Comparison of ENCODE assay signal across 11 cellular contexts in genomic region chr20:62088258-62089127, GRCh38. TPM values are rescaled to one million over a fixed set of nuclear protein-coding genes. Genes with fewer than 3 reads are reported as not detected.
DNase-seq lines count a peak whose midpoint lies in the region; TF ChIP-seq lines count a peak whose summit lies in the region.
"Had no signal": no experiment of that assay in that cellular context is flagged by ENCODE, and none has a peak within 500 bp of the region (broad histone marks: within the 10 kb centered on the region; RNA-seq: fewer than 3 reads in every experiment).

No MANE protein-coding gene starts in this region.

- DNase-seq in SIG-M5 treated with dmso at 0.1 percent for 504 hours (lab: John Stamatoyannopoulos, UW; ENCODE audit: unreplicated experiment) (peak; percentile 83), SIG-M5 (lab: John Stamatoyannopoulos, UW) (no peak), PC-9 (peak; percentile 62 to 94), epithelial cell of proximal tubule (ENCODE audit: low read depth) (peak; percentile 50), retinal pigment epithelial cell (ENCODE audit: low read depth) (peak; percentile 41), activated gamma-delta T cell (lab: John Stamatoyannopoulos, UW) (no peak), ureter (ENCODE audit: low spot score) (no peak), NCI-H1436 (lab: John Stamatoyannopoulos, UW) (no peak)
- DNase-seq: left cardiac atrium; stimulated activated CD4-positive, alpha-beta T cell treated with anti-CD3 and anti-CD28 coated beads, Interleukin-1b, Interleukin-23, amount 100 ng/mL, for 48 hours had no signal

- H3K36me3 ChIP-seq in PC-9 (ENCODE audit: low read depth): no peaks in the 10 kb centered on the region

- H3K9me2 ChIP-seq in PC-9 (ENCODE audit: insufficient read depth): no peaks in the 10 kb centered on the region

- H3F3A ChIP-seq in PC-9 (ENCODE audit: insufficient read depth, low read depth): peaks cover 4% of the 10 kb centered on the region; the same call in 1 of the 2 replicates

- POLR2A ChIA-PET in PC-9 (lab: Charles Lee; ENCODE audit: unreplicated experiment): interaction anchor here (0.6 kb wide), 1 partner anchor 23 kb away, joined by 10 read pairs; the partner anchor contains the start of gene TAF4

- H3K27me3 ChIP-seq in PC-9 (ENCODE audit: insufficient read depth, low read depth): peaks cover 63% of the 10 kb centered on the region

- H2AFZ ChIP-seq in PC-9: no peak overlapping the region

- H3K4me3 ChIP-seq in PC-9: no peak overlapping the region
- H3K4me3 ChIP-seq in epithelial cell of proximal tubule (ENCODE audit: low read depth, low read length): no peak overlapping the region
- no peak overlapping the region for H3K4me3 ChIP-seq in retinal pigment epithelial cell (ENCODE audit: low read length)

- H3K79me2 ChIP-seq in PC-9 (ENCODE audit: low read depth): no peaks in the 10 kb centered on the region

- CTCF ChIA-PET in PC-9 (lab: Charles Lee): no interaction called here

- peaks cover 6% of the 10 kb centered on the region for H3K4me1 ChIP-seq in PC-9 (replicated peaks; ENCODE audit: insufficient read depth)

- TF ChIP-seq CTCF in PC-9 (conservative IDR thresholded peaks at IDR 0.05): no peak
- no peak for TF ChIP-seq CTCF in epithelial cell of proximal tubule (conservative IDR thresholded peaks at IDR 0.05; ENCODE audit: low read depth, low read length)
- no peak for TF ChIP-seq CTCF in retinal pigment epithelial cell (conservative IDR thresholded peaks at IDR 0.05; ENCODE audit: low read depth, low read length)

- intact Hi-C loops in PC-9 (cut with micrococcal nuclease; ENCODE audit: unreplicated experiment): no loop called here

- H3K27ac ChIP-seq in PC-9: no peak overlapping the region
- H3K27ac ChIP-seq: HL-60 had no signal

- H3K4me2 ChIP-seq in PC-9: peak overlapping the region; percentile 21; the same call in 1 of the 2 replicates

- no peaks in the 10 kb centered on the region for H3K9me3 ChIP-seq in PC-9 (ENCODE audit: insufficient read depth, low read depth)

- BruUV-seq in PC-9 (replicated peaks; lab: Mats Ljungman, UMichigan): no TSS peak

- no peaks in the 10 kb centered on the region for H4K20me1 ChIP-seq in PC-9 (ENCODE audit: insufficient read depth)

RNA-seq across cellular contexts. Expression of gene TAF4, which starts 22.8 kb away (rescaled TPM):
- total RNA-seq in PC-9 (2021) (25.8 and 32.5 TPM in 2 replicates), epithelial cell of proximal tubule (6.5 and 8.9 TPM in 2 replicates), ureter (31.3 TPM)

RNA-seq across cellular contexts. Expression of gene LSM14B, which starts 33.8 kb away (rescaled TPM):
- total RNA-seq in PC-9 (2021) (61.5 and 67.2 TPM in 2 replicates), epithelial cell of proximal tubule (16.3 and 23.3 TPM in 2 replicates), ureter (39.0 TPM)

RNA-seq across cellular contexts. Expression of gene PSMA7, which starts 54.7 kb away (rescaled TPM):
- 367 and 391 TPM in 2 replicates for total RNA-seq in PC-9 (2021)
- 541 and 587 TPM in 2 replicates for total RNA-seq in epithelial cell of proximal tubule
- 181 TPM for total RNA-seq in ureter

RNA-seq across cellular contexts. Expression of gene SS18L1, which starts 55.1 kb away (rescaled TPM):
- total RNA-seq in PC-9 (2021) (22.4 and 29.0 TPM in 2 replicates), epithelial cell of proximal tubule (10.2 and 11.4 TPM in 2 replicates), ureter (15.6 TPM)

Comparison
In these comparisons a context has a peak if more than half of its experiments do, and no peak if none do; other contexts are left out.
1. DNase-seq: peak in SIG-M5 treated with dmso at 0.1 percent for 504 hours (single experiment), PC-9 (2 of 2), epithelial cell of proximal tubule (single experiment) and retinal pigment epithelial cell (single experiment); none in SIG-M5 (single experiment), activated gamma-delta T cell (single experiment), ureter (single experiment) and NCI-H1436 (single experiment).